8 cellular contexts compared by ENCODE assay signal in the genomic region with DNA sequence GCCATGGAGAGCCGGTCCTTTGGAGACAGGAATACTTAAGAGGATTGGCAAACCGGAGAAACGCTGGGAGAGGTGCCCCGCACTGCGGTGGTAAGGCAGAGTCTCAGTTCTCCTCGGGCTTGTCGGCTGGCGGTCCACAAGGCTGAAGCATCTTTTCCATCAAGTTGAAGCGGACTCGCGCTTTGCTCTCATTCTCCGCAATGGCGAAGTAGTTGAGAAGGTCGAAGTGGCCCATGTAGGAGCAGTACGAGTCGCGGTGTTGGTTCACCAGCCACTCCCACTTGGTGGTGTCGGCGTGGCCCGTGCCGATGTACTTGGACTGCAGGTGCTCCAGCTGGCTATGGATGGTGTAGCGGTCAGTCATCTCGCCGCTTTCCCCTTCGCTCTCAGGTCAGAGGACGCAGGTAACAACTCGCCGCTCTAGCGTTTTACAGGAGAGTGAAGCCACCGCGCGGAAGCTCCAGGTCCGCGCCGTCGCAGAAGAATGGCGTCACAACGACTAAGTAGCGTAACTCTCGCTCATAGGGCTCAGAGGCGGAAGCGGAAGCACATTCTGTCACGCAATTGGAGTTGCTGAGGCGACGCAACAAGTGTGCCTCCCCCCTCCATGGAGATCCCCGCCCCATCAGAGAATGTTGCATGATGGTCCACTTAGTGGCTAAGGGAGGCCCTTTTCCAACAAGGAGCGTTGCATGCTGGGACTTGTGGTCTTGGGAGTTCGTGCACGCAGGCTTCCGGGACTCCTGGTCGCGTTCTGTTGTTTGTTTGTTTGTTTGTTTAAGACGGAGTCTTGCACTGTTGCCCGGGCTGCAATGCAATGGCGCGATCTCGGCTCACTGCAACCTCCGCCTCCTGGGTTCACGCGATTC. TPM values are rescaled to one million over a fixed set of nuclear protein-coding genes. Genes with fewer than 3 reads are reported as not detected.
DNase-seq lines count a peak whose midpoint lies in the region; ATAC-seq, FAIRE-seq and TF ChIP-seq lines count a peak whose summit lies in the region.

A gene (minus strand): TSS at position 440 of the 869 bp plus-strand sequence. CDS start 76 bp downstream, at position 364.

- no peak within 1 kb of the TSS; the same call in 1 of the 2 replicates for H2BK15ac ChIP-seq in H1 (ENCODE audit: low read length)

- H3K27ac Mint-ChIP-seq in activated CD8-positive, alpha-beta memory T cell treated with anti-CD3 and anti-CD28 coated beads, Interleukin-2, amount 10 ng/mL, durations not matched to agents 7 days and 5 days: peak within 1 kb of the TSS; percentile 97
- peak within 1 kb of the TSS; percentile 98 for H3K27ac Mint-ChIP-seq in memory B cell

- CTCF ChIA-PET in activated CD8-positive, alpha-beta memory T cell treated with anti-CD3 and anti-CD28 coated beads, Interleukin-2, amount 10 ng/mL, durations not matched to agents 7 days and 5 days (lab: Charles Lee): interaction anchor here (1.1 to 4.2 kb wide), 5 partner anchors 10 to 517 kb away, joined by 3 to 18 read pairs (median 5); no protein-coding TSS in a partner anchor
- CTCF ChIA-PET in H1 (lab: Charles Lee; ENCODE audit: partially characterized antibody): interaction anchor here (1.0 to 1.2 kb wide), 3 partner anchors 153 to 519 kb away, joined by 3 to 4 read pairs (median 4); no protein-coding TSS in a partner anchor

- no peak within 1 kb of the TSS for H3K4ac ChIP-seq in H1 (replicated peaks; ENCODE audit: insufficient read length, low read depth, low read length)

- H3K9ac ChIP-seq in NT2/D1 (ENCODE audit: insufficient read length, low read depth) (peak within 1 kb of the TSS; percentile 97), H1 (replicated peaks in 1 of 4; ENCODE audit: extremely low read depth in 1 of 4, low read depth in 3 of 4, low read length in 3 of 4) (peak within 1 kb of the TSS; percentile 87 to 99 (median 96))

- no peak within 1 kb of the TSS for H3K14ac ChIP-seq in H1 (ENCODE audit: insufficient read length)

- peaks cover 6% of the 10 kb centered on the region for H3K36me3 ChIP-seq in NT2/D1 (ENCODE audit: insufficient read depth, insufficient read length, low read length)
- H3K36me3 ChIP-seq in H1 (ENCODE audit: control insufficient read depth in 2 of 4, insufficient read depth in 4 of 4, low read length in 3 of 4): no peaks in the 10 kb centered on the region

- no peak within 1 kb of the TSS for H3K18ac ChIP-seq in H1 (ENCODE audit: extremely low read depth, low read length)

- peaks cover 6% of the 10 kb centered on the region for H3K36me3 Mint-ChIP-seq in activated CD8-positive, alpha-beta memory T cell treated with anti-CD3 and anti-CD28 coated beads, Interleukin-2, amount 10 ng/mL, durations not matched to agents 7 days and 5 days
- H3K36me3 Mint-ChIP-seq in memory B cell: peaks cover 4% of the 10 kb centered on the region

- H3K27me3 ChIP-seq in NT2/D1 (ENCODE audit: insufficient read depth, insufficient read length): no peaks in the 10 kb centered on the region
- H3K27me3 ChIP-seq in H1 (replicated peaks in 1 of 4; ENCODE audit: control insufficient read depth in 3 of 4, extremely low read depth in 1 of 4, insufficient read depth in 3 of 4, low read length in 3 of 4): no peaks in the 10 kb centered on the region

- H4K91ac ChIP-seq in H1 (replicated peaks; ENCODE audit: insufficient read length, low read length): peak within 1 kb of the TSS; percentile 81

- H3K23me2 ChIP-seq in H1 (ENCODE audit: low read depth, low read length): peaks cover 6% of the 10 kb centered on the region; the same call in 1 of the 2 replicates

- TF ChIP-seq EP300 in H1 (IDR thresholded peaks at IDR 0.05; ENCODE audit: borderline replicate concordance in 1 of 2, low read depth in 2 of 2, low read length in 2 of 2): no peak

- H2BK20ac ChIP-seq in H1 (ENCODE audit: low read length): no peak within 1 kb of the TSS

- peaks cover 3 to 4% of the 10 kb centered on the region in 2 experiments for H4K20me1 ChIP-seq in H1 (replicated peaks in 1 of 2; ENCODE audit: control insufficient read depth in 1 of 2, insufficient read depth in 2 of 2, low read length in 2 of 2)

- TF ChIP-seq CTCF in H1 (IDR thresholded peaks at IDR 0.05; ENCODE audit: control extremely low read depth in 1 of 3, insufficient read depth in 1 of 3, low read depth in 1 of 3, low read length in 3 of 3): no peak

- H2BK120ac ChIP-seq in H1 (replicated peaks; ENCODE audit: low read depth, low read length): no peak within 1 kb of the TSS

- ATAC-seq in GM21381 (IDR thresholded peaks at IDR 0.05; ENCODE audit: unreplicated experiment): peak; percentile 96
- ATAC-seq in activated CD8-positive, alpha-beta memory T cell treated with anti-CD3 and anti-CD28 coated beads, Interleukin-2, amount 10 ng/mL, durations not matched to agents 7 days and 5 days: peak; percentile 96
- ATAC-seq in memory B cell (ENCODE audit: low read depth): peak; percentile 96

- WGBS in H1 (ENCODE audit: extremely low coverage in 1 of 2, insufficient coverage in 1 of 2, insufficient read length in 1 of 2, insufficient replicate concordance in 2 of 2, low coverage in 1 of 2, low lambda C conversion rate in 2 of 2, missing lambda C conversion rate in 1 of 2), 2 experiments: 1% methylated on average over 52 of the region's 60 CpGs; no CpG with 5 or more reads in 1 of the 2 experiments

- peak; percentile 97 for FAIRE-seq in H1 (lab: Jason Lieb, UNC)

- no peaks in the 10 kb centered on the region for H3K9me3 ChIP-seq in NT2/D1 (ENCODE audit: insufficient read depth, low read length)
- no peaks in the 10 kb centered on the region for H3K9me3 ChIP-seq in H1 (ENCODE audit: insufficient read depth in 2 of 2, low read depth in 1 of 2, low read length in 1 of 2)

- H3K4me3 ChIP-seq in NT2/D1 (ENCODE audit: insufficient read length, low read depth): peak within 1 kb of the TSS; percentile 93
- H3K4me3 ChIP-seq in H1 (ENCODE audit: extremely low read depth in 1 of 4, insufficient read depth in 2 of 4, low read depth in 3 of 4, low read length in 4 of 4): peak within 1 kb of the TSS; percentile 91 to 99 (median 96)

- peak within 1 kb of the TSS; percentile 92 for H2AFZ ChIP-seq in H1 (ENCODE audit: low read length)

- H3K27me3 Mint-ChIP-seq in activated CD8-positive, alpha-beta memory T cell treated with anti-CD3 and anti-CD28 coated beads, Interleukin-2, amount 10 ng/mL, durations not matched to agents 7 days and 5 days: no peaks in the 10 kb centered on the region
- H3K27me3 Mint-ChIP-seq in memory B cell: no peaks in the 10 kb centered on the region

- H2AK5ac ChIP-seq in H1 (ENCODE audit: low read depth, low read length): no peak within 1 kb of the TSS

- POLR2A ChIA-PET in H1 (lab: Charles Lee; ENCODE audit: partially characterized antibody): interaction anchor here (1.1 kb wide), 1 partner anchor 19 kb away, joined by 3 read pairs; no protein-coding TSS in a partner anchor

- peak within 1 kb of the TSS; percentile 98 for H4K8ac ChIP-seq in H1 (ENCODE audit: extremely low read depth, insufficient read depth, low read length)

- H3K23ac ChIP-seq in H1 (ENCODE audit: insufficient read length): no peak within 1 kb of the TSS

- H4K5ac ChIP-seq in H1 (ENCODE audit: insufficient read length, low read depth, low read length): peak within 1 kb of the TSS; percentile 68

- H3K9me3 Mint-ChIP-seq in activated CD8-positive, alpha-beta memory T cell treated with anti-CD3 and anti-CD28 coated beads, Interleukin-2, amount 10 ng/mL, durations not matched to agents 7 days and 5 days (ENCODE audit: low read depth): no peaks in the 10 kb centered on the region
- H3K9me3 Mint-ChIP-seq in memory B cell: no peaks in the 10 kb centered on the region

- peak within 1 kb of the TSS; percentile 98 for H3K4me3 Mint-ChIP-seq in activated CD8-positive, alpha-beta memory T cell treated with anti-CD3 and anti-CD28 coated beads, Interleukin-2, amount 10 ng/mL, durations not matched to agents 7 days and 5 days
- H3K4me3 Mint-ChIP-seq in memory B cell: peak within 1 kb of the TSS; percentile 96

- H3K79me2 ChIP-seq in H1 (ENCODE audit: control insufficient read depth in 1 of 2, insufficient read depth in 2 of 2, low read length in 2 of 2): peaks cover 6 to 26% of the 10 kb centered on the region in 2 experiments

- DNase-seq in COR-L47 (lab: John Stamatoyannopoulos, UW): peak; percentile 95
- DNase-seq in HUDEP-2 (lab: John Stamatoyannopoulos, UW; ENCODE audit: unreplicated experiment in 76 of 76): peak in 75 of 76 experiments; percentile 92 to 100 (median 99)
- peak; percentile 98 for DNase-seq in NT2/D1 (ENCODE audit: low read depth, low spot score)
- peak; percentile 99 for DNase-seq in activated CD8-positive, alpha-beta memory T cell treated with anti-CD3 and anti-CD28 coated beads, Interleukin-2, amount 10 ng/mL, durations not matched to agents 7 days and 5 days
- peak; percentile 96 to 99 for DNase-seq in H1 (ENCODE audit: low read depth in 1 of 2, low spot score in 2 of 2)
- peak; percentile 94 to 95 for DNase-seq in memory B cell (ENCODE audit: low spot score in 2 of 2)
- peak; percentile 95 for DNase-seq in stimulated activated CD8-positive, alpha-beta memory T cell treated with anti-CD3 and anti-CD28 coated beads, Interleukin-12 subunit alpha, Interleukin-12 subunit beta, amount 100 ng/mL, for 24 hours (ENCODE audit: extremely low read depth)

- H3K27ac ChIP-seq in H1 (ENCODE audit: low read depth, low read length): peak within 1 kb of the TSS; percentile 93

- TF ChIP-seq RAD21 in H1 (IDR thresholded peaks at IDR 0.05 in 1 of 2, conservative IDR thresholded peaks at IDR 0.05 in 1 of 2; ENCODE audit: low read depth in 2 of 2, low read length in 2 of 2): peak in 1 of 2 experiments; percentile 10; a peak in 1 of 4 replicates

- peaks cover 34% of the 10 kb centered on the region for H3K4me1 Mint-ChIP-seq in activated CD8-positive, alpha-beta memory T cell treated with anti-CD3 and anti-CD28 coated beads, Interleukin-2, amount 10 ng/mL, durations not matched to agents 7 days and 5 days
- peaks cover 19% of the 10 kb centered on the region for H3K4me1 Mint-ChIP-seq in memory B cell

- peak within 1 kb of the TSS; percentile 53 to 72 for H3K4me2 ChIP-seq in H1 (ENCODE audit: insufficient read depth in 1 of 2, low read depth in 2 of 2, low read length in 2 of 2)

- peaks cover 5% of the 10 kb centered on the region; the same call in 1 of the 2 replicates for H3K79me1 ChIP-seq in H1 (ENCODE audit: low read depth, low read length)

- H2BK5ac ChIP-seq in H1 (ENCODE audit: low read depth, low read length): peak within 1 kb of the TSS; percentile 97

- H3K4me1 ChIP-seq in NT2/D1 (ENCODE audit: insufficient read depth, insufficient read length) (peaks cover 5% of the 10 kb centered on the region), H1 (replicated peaks in 1 of 4; ENCODE audit: control insufficient read depth in 3 of 4, insufficient read depth in 4 of 4, low read length in 3 of 4) (peaks cover 0 to 5% (median 2%) of the 10 kb centered on the region in 4 experiments; a peak in 2 of 7 replicates)

- peak; percentile 82 to 98 for TF ChIP-seq POLR2A in H1 (IDR thresholded peaks at IDR 0.05; ENCODE audit: control extremely low read depth in 1 of 2, low read depth in 2 of 2, low read length in 2 of 2)

- peak within 1 kb of the TSS; percentile 33 for H3K56ac ChIP-seq in H1 (replicated peaks; ENCODE audit: insufficient read length, low read depth, low read length)

- H2BK12ac ChIP-seq in H1 (ENCODE audit: low read depth, low read length): peak within 1 kb of the TSS; percentile 62; the same call in 1 of the 2 replicates

RNA-seq across cellular contexts. Expression of the gene that starts here (rescaled TPM):
- 100 to 1,000 TPM; 151 to 176 TPM for total RNA-seq in activated CD8-positive, alpha-beta memory T cell treated with anti-CD3 and anti-CD28 coated beads, Interleukin-2, amount 10 ng/mL, durations not matched to agents 7 days and 5 days
- total RNA-seq in H1 (2021; fragmentation: NEBNext Ultra II Directional; extraction: Animal tissue kit (Norgen Biotek cat#: 25700)): 195 and 206 TPM in 2 replicates
- 588 and 624 TPM in 2 replicates for polyA plus RNA-seq in H1 (2011; rRNA removed)
- 445 TPM for polyA plus RNA-seq in H1 (2011; cell fraction: cytosol; rRNA removed)
- polyA plus RNA-seq in H1 (2011; cell fraction: nucleus; rRNA removed): 265 TPM
- 136 to 252 TPM (median 245 TPM) in 4 replicates for polyA plus RNA-seq in H1 (2012, experiment 1 of 2)
- 517 TPM for polyA plus RNA-seq in H1 (2012, experiment 2 of 2)
- 286 TPM for polyA plus RNA-seq in H1 (2013, experiment 1 of 2)
- polyA plus RNA-seq in H1 (2013, experiment 2 of 2): 291 TPM
- 133 and 143 TPM in 2 replicates for polyA minus RNA-seq in H1 (2011; rRNA and poly(A)+ RNA removed)
- polyA minus RNA-seq in H1 (2011; cell fraction: cytosol; rRNA and poly(A)+ RNA removed): 103 TPM
- polyA minus RNA-seq in H1 (2011; cell fraction: nucleus; rRNA and poly(A)+ RNA removed): 94.1 TPM

Comparison
In these comparisons a context has a peak if more than half of its experiments do, and no peak if none do; other contexts are left out.
1. Peak in every context shown above with its lines: DNase-seq, ATAC-seq, H3K4me3 ChIP-seq and H3K27ac ChIP-seq.